15 cellular contexts compared by ENCODE assay signal in genomic region chr3:31105011-31105410, GRCh38.
A peak's percentile ranks its signal among the peaks of the same experiment; 100 is the strongest.
DNase-seq lines count a peak whose midpoint lies in the region; ATAC-seq, FAIRE-seq and TF ChIP-seq lines count a peak whose summit lies in the region.
"Had no signal": no experiment of that assay in that cellular context is flagged by ENCODE, and none has a peak within 500 bp of the region (broad histone marks: within the 10 kb centered on the region; RNA-seq: fewer than 3 reads in every experiment).

No MANE protein-coding gene starts in this region.

- no peak for TF ChIP-seq POLR2A in A549 (IDR thresholded peaks at IDR 0.05; ENCODE audit: low read length)
- TF ChIP-seq POLR2A in endothelial cell of umbilical vein (IDR thresholded peaks at IDR 0.05; ENCODE audit: low read depth, low read length) = no peak

- TF ChIP-seq CTCF in A549 (IDR thresholded peaks at IDR 0.05) (no peak), PC-3 (conservative IDR thresholded peaks at IDR 0.05; ENCODE audit: low read depth, low read length) (no peak), endothelial cell of umbilical vein (IDR thresholded peaks at IDR 0.05; ENCODE audit: extremely low read depth in 1 of 2, insufficient read depth in 1 of 2, low read depth in 1 of 2, low read length in 2 of 2) (no peak), foreskin fibroblast (IDR thresholded peaks at IDR 0.05; ENCODE audit: low read depth, low read length) (no peak)

- 40% methylated on average over 1 of the region's 1 CpG for WGBS in A549 (ENCODE audit: missing lambda C conversion rate)
- 50 to 53% methylated on average over 1 of the region's 1 CpG for WGBS in GM23248 (ENCODE audit: low coverage in 1 of 2, low lambda C conversion rate in 2 of 2, missing lambda C conversion rate in 2 of 2), 2 experiments

- H3K36me3 ChIP-seq in GM23248 (ENCODE audit: low read depth) (no peaks in the 10 kb centered on the region), PC-3 (ENCODE audit: low read depth, low read length) (no peaks in the 10 kb centered on the region), endothelial cell of umbilical vein (ENCODE audit: control insufficient read depth in 2 of 2, extremely low read depth in 1 of 2, insufficient read depth in 2 of 2, low read length in 2 of 2) (no peaks in the 10 kb centered on the region)
- H3K36me3 ChIP-seq: SJSA1 had no signal

- H3K27ac ChIP-seq in A549 (no peak overlapping the region), GM23248 (peak overlapping the region; percentile 43), PC-3 (ENCODE audit: low read length) (peak overlapping the region; percentile 92), endothelial cell of umbilical vein (ENCODE audit: insufficient read depth, low read depth, low read length) (peak overlapping the region; percentile 34)
- H3K27ac ChIP-seq: SJSA1 had no signal

- H3K9me3 ChIP-seq in A549 (no peaks in the 10 kb centered on the region), GM23248 (ENCODE audit: low read depth) (no peaks in the 10 kb centered on the region), PC-3 (ENCODE audit: low read length) (no peaks in the 10 kb centered on the region), endothelial cell of umbilical vein (replicated peaks; ENCODE audit: control insufficient read depth, insufficient read depth, low read length) (no peaks in the 10 kb centered on the region)
- H3K9me3 ChIP-seq: SJSA1 had no signal

- BruUV-seq in PC-3 (replicated peaks; lab: Mats Ljungman, UMichigan) (no TSS peak), endothelial cell of umbilical vein (replicated peaks; lab: Mats Ljungman, UMichigan) (no TSS peak)

- in situ Hi-C loops in GM23248 (cut with MboI) = no loop called here

- intact Hi-C loops in PC-3 (cut with micrococcal nuclease) (loop anchor here (1.0 to 10.0 kb wide), 3 partner anchors 38 to 130 kb away; no protein-coding TSS in a partner anchor), endothelial cell of umbilical vein (cut with micrococcal nuclease) (loop anchor here (1.0 kb wide), 2 partner anchors 12 to 28 kb away; no protein-coding TSS in a partner anchor), left ventricle myocardium superior (cut with micrococcal nuclease) (no loop called here)

- no peak for TF ChIP-seq EP300 in A549 (IDR thresholded peaks at IDR 0.05)

- no peaks in the 10 kb centered on the region for H3K79me2 ChIP-seq in GM23248 (ENCODE audit: insufficient read depth)
- H3K79me2 ChIP-seq in PC-3 (ENCODE audit: low read length) = no peaks in the 10 kb centered on the region
- no peaks in the 10 kb centered on the region for H3K79me2 ChIP-seq in endothelial cell of umbilical vein (ENCODE audit: control insufficient read depth, insufficient read depth, low read length)

- no peak overlapping the region for H3K4me3 ChIP-seq in A549
- no peak overlapping the region for H3K4me3 ChIP-seq in GM23248
- H3K4me3 ChIP-seq in PC-3 (ENCODE audit: low read length) = no peak overlapping the region
- no peak overlapping the region for H3K4me3 ChIP-seq in endothelial cell of umbilical vein (replicated peaks in 1 of 3; ENCODE audit: insufficient read depth in 1 of 3, low read depth in 1 of 3, low read length in 3 of 3)
- H3K4me3 ChIP-seq in foreskin fibroblast (ENCODE audit: low read depth in 1 of 2, low read length in 2 of 2) = no peak overlapping the region
- H3K4me3 ChIP-seq: SJSA1 had no signal

- H3K4me2 ChIP-seq in A549 = no peak overlapping the region
- H3K4me2 ChIP-seq in GM23248 (ENCODE audit: unreplicated experiment) = peak overlapping the region; percentile 39
- peak overlapping the region; percentile 30 for H3K4me2 ChIP-seq in PC-3 (ENCODE audit: low read length)
- peak overlapping the region; percentile 41 for H3K4me2 ChIP-seq in endothelial cell of umbilical vein (ENCODE audit: insufficient read depth, low read length)

- no peaks in the 10 kb centered on the region for H4K20me1 ChIP-seq in GM23248 (ENCODE audit: insufficient read depth)
- H4K20me1 ChIP-seq in PC-3 (ENCODE audit: low read length) = no peaks in the 10 kb centered on the region
- no peaks in the 10 kb centered on the region for H4K20me1 ChIP-seq in endothelial cell of umbilical vein (replicated peaks; ENCODE audit: control insufficient read depth, extremely low read depth, insufficient read depth, low read length)

- no peaks in the 10 kb centered on the region for H3K9me1 ChIP-seq in endothelial cell of umbilical vein (replicated peaks; ENCODE audit: control insufficient read depth, extremely low read depth, insufficient read depth, low read length)

- H2AFZ ChIP-seq in GM23248 = no peak overlapping the region
- no peak overlapping the region for H2AFZ ChIP-seq in PC-3 (ENCODE audit: low read length)
- no peak overlapping the region for H2AFZ ChIP-seq in endothelial cell of umbilical vein (ENCODE audit: low read depth, low read length)

- POLR2A ChIA-PET in A549 (lab: Yijun Ruan, JAX) = no interaction called here
- POLR2A ChIA-PET in PC-3 (lab: Charles Lee; ENCODE audit: unreplicated experiment) = interaction anchor here (0.6 kb wide), 1 partner anchor 26 kb away, joined by 3 read pairs; no protein-coding TSS in a partner anchor
- POLR2A ChIA-PET in endothelial cell of umbilical vein (lab: Charles Lee) = interaction anchor here (0.9 kb wide), 1 partner anchor 428 kb away, joined by 3 read pairs; the partner anchor contains the start of gene STT3B

- CTCF ChIA-PET in A549 (lab: Yijun Ruan, JAX) (no interaction called here), PC-3 (lab: Charles Lee) (no interaction called here), endothelial cell of umbilical vein (lab: Charles Lee) (interaction anchor here (0.5 to 1.3 kb wide), 6 partner anchors 25 to 664 kb away, joined by 3 to 4 read pairs (median 3); no protein-coding TSS in a partner anchor)

- no peak for FAIRE-seq in A549 (lab: Jason Lieb, UNC)
- FAIRE-seq in endothelial cell of umbilical vein (lab: Jason Lieb, UNC) = no peak

- dilution Hi-C loops in endothelial cell of umbilical vein (cut with MboI; ENCODE audit: extremely low pct_ligation_motif_present, low sequenced_read_pairs) = no loop called here

- no peak for TF ChIP-seq RAD21 in A549 (conservative IDR thresholded peaks at IDR 0.05 in 1 of 2, IDR thresholded peaks at IDR 0.05 in 1 of 2)

- H3K9ac ChIP-seq in GM23248 = no peak overlapping the region
- H3K9ac ChIP-seq in PC-3 (ENCODE audit: low read length) = peak overlapping the region; percentile 50
- no peak overlapping the region for H3K9ac ChIP-seq in endothelial cell of umbilical vein (replicated peaks; ENCODE audit: extremely low read depth, insufficient read depth, low read length)

- H3F3A ChIP-seq in GM23248 (ENCODE audit: insufficient read depth) (peaks cover 26% of the 10 kb centered on the region), PC-3 (ENCODE audit: low read length, unreplicated experiment) (no peaks in the 10 kb centered on the region)

- no peaks in the 10 kb centered on the region for H3K27me3 ChIP-seq in GM23248 (replicated peaks; ENCODE audit: insufficient read depth)
- H3K27me3 ChIP-seq in PC-3 (ENCODE audit: low read length) = no peaks in the 10 kb centered on the region
- H3K27me3 ChIP-seq in endothelial cell of umbilical vein (ENCODE audit: control insufficient read depth in 2 of 2, insufficient read depth in 2 of 2, low read length in 2 of 2) = no peaks in the 10 kb centered on the region
- H3K27me3 ChIP-seq: SJSA1 had no signal

- H3K4me1 ChIP-seq in A549 (no peaks in the 10 kb centered on the region), GM23248 (ENCODE audit: insufficient read depth) (peaks cover 30% of the 10 kb centered on the region), PC-3 (ENCODE audit: insufficient read depth, low read length) (peaks cover 34% of the 10 kb centered on the region), endothelial cell of umbilical vein (ENCODE audit: control insufficient read depth, extremely low read depth, insufficient read depth, low read length) (peaks cover 19% of the 10 kb centered on the region)

- ATAC-seq in A549 (no peak), PC-3 (peak; percentile 16), left ventricle myocardium superior (no peak)

- DNase-seq in A549 (ENCODE audit: low read depth in 1 of 2, low spot score in 1 of 2) (no peak), GM23248 (peak; percentile 24), PC-3 (peak; percentile 80), endothelial cell of umbilical vein (ENCODE audit: low read depth, low spot score) (no peak), NCI-H82 treated with DMSO at 0.1 percent for 48 hours (lab: John Stamatoyannopoulos, UW; ENCODE audit: unreplicated experiment) (no peak), left ventricle myocardium superior (no peak), foreskin fibroblast (no peak)
- no peak for DNase-seq in activated naive CD4-positive, alpha-beta T cell treated with Interleukin-2 at 50 U/mL for 16 hours
- DNase-seq: CD4-positive, alpha-beta T cell; H9; Karpas-422; NCI-H1436 treated with DMSO at 0.1 percent for 48 hours; NCI-H2227 treated with DMSO at 0.1 percent for 48 hours; NCI-H524 treated with DMSO at 0.1 percent for 48 hours had no signal

- H3K9me2 ChIP-seq in GM23248 (ENCODE audit: insufficient read depth) = no peaks in the 10 kb centered on the region
- no peaks in the 10 kb centered on the region for H3K9me2 ChIP-seq in PC-3 (replicated peaks; ENCODE audit: low read length)

TF ChIP-seq in A549, 52 proteins besides CTCF, POLR2A, EP300 and RAD21 (continues in another document):
- TF ChIP-seq JUN (IDR thresholded peaks at IDR 0.05) (no peak), PBX3 (IDR thresholded peaks at IDR 0.05) (no peak), MAFK (IDR thresholded peaks at IDR 0.05; ENCODE audit: partially characterized antibody) (peak; percentile 39)

TF ChIP-seq in endothelial cell of umbilical vein, 7 proteins besides CTCF, POLR2A, EP300 and RAD21:
- TF ChIP-seq FOS (IDR thresholded peaks at IDR 0.05; ENCODE audit: borderline replicate concordance, insufficient read depth, low read length) (no peak), JUN (IDR thresholded peaks at IDR 0.05; ENCODE audit: borderline replicate concordance, insufficient read depth, insufficient read length, low read depth) (no peak)

Comparison
In these comparisons a context has a peak if more than half of its experiments do, and no peak if none do; other contexts are left out.
1. DNase-seq: peak in GM23248 (single experiment) and PC-3 (single experiment); none in A549 (0 of 2), endothelial cell of umbilical vein (single experiment), NCI-H82 treated with DMSO at 0.1 percent for 48 hours (single experiment), activated naive CD4-positive, alpha-beta T cell treated with Interleukin-2 at 50 U/mL for 16 hours (single experiment), left ventricle myocardium superior (single experiment) and foreskin fibroblast (0 of 2).
2. H3K27ac ChIP-seq: peak in GM23248 (single experiment), PC-3 (single experiment) and endothelial cell of umbilical vein (single experiment); none in A549 (0 of 2).